In the genomic region with DNA sequence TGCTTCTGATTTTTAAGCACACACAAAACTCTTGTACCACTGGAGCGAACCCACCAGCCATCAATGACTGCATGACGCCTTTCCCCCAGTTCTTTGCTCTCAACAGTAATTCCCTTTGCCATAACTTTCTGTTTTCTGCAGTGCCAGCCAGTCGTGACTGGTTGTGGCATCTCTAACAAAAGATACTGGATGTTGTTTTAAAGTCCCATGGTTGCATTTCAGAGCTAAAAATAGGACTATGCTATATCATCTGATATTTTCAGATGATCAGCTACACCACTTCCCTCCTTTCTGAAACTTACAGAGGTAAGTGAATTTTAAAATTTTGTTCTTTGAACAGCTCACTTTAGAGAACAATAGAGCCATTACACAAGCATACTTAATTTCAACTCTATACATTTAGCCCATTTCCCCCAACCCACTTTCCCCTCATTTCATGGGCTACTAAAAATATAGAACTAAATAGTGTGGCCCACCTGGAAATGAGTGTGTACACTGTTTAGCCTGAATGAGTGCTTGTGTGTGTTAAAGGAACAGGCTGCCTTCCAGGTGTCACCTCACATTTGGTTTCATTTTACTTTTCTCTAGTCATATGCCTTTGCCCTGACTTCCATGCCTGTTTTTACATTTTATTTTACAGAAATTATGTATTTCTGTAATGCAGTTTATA, we compare ENCODE assay signal across 1 cellular context.
TF ChIP-seq lines count a peak whose summit lies in the region.

No MANE protein-coding gene starts in this region.

TF ChIP-seq in GM12878, 131 proteins besides CTCF, POLR2A, EP300 and RAD21 (continued from another document and continues in another):
- TF ChIP-seq SKIL (IDR thresholded peaks at IDR 0.05; ENCODE audit: low read depth, poor library complexity, severe bottlenecking) (peak; percentile 65), IKZF2 (IDR thresholded peaks at IDR 0.05) (peak; percentile 83 to 88; a peak in 3 of 4 replicates), MYC (IDR thresholded peaks at IDR 0.05; ENCODE audit: insufficient read depth, insufficient read length, insufficient replicate concordance, low read length, severe bottlenecking) (no peak), CBFB (IDR thresholded peaks at IDR 0.05; ENCODE audit: low read depth) (0 out of 2 replicates have a peak, but pooled peaks have one; percentile 15), TCF3 (IDR thresholded peaks at IDR 0.05; ENCODE audit: borderline replicate concordance, insufficient read depth, low read depth, low read length) (0 out of 2 replicates have a peak, but pooled peaks have one; percentile 43), PKNOX1 (IDR thresholded peaks at IDR 0.05) (no peak; the same call in 1 of the 2 replicates), NR2C1 (IDR thresholded peaks at IDR 0.05) (no peak), TARDBP (IDR thresholded peaks at IDR 0.05; ENCODE audit: borderline replicate concordance) (no peak), MTA3 (IDR thresholded peaks at IDR 0.05; ENCODE audit: borderline replicate concordance, low read length) (peak; percentile 66; the same call in 1 of the 2 replicates), DPF2 (IDR thresholded peaks at IDR 0.05) (no peak; the same call in 1 of the 2 replicates), ZBTB4 (CRISPR knock-in tag; IDR thresholded peaks at IDR 0.05) (no peak), NFIC (IDR thresholded peaks at IDR 0.05; ENCODE audit: low read depth, low read length) (peak; percentile 81), SIN3A (IDR thresholded peaks at IDR 0.05; ENCODE audit: low read depth, low read length) (no peak), RCOR1 (conservative IDR thresholded peaks at IDR 0.05; ENCODE audit: low read depth, low read length) (no peak), JUND (IDR thresholded peaks at IDR 0.05; ENCODE audit: low read depth, low read length) (peak; percentile 3; the same call in 1 of the 2 replicates), NFYA (IDR thresholded peaks at IDR 0.05; ENCODE audit: borderline replicate concordance, low read depth, low read length) (no peak), PAX8 (IDR thresholded peaks at IDR 0.05) (no peak), ZNF207 (IDR thresholded peaks at IDR 0.05; ENCODE audit: borderline replicate concordance) (no peak), POLR2AphosphoS5 (IDR thresholded peaks at IDR 0.05; ENCODE audit: low read length) (no peak), ZBED1 (IDR thresholded peaks at IDR 0.05; ENCODE audit: borderline replicate concordance) (peak; percentile 24; the same call in 1 of the 2 replicates), ATF7 (IDR thresholded peaks at IDR 0.05; ENCODE audit: low read depth) (peak; percentile 71), IRF4 (IDR thresholded peaks at IDR 0.05; ENCODE audit: low read depth, low read length) (no peak), IKZF1 (conservative IDR thresholded peaks at IDR 0.05) (peak; percentile 81), CEBPB (IDR thresholded peaks at IDR 0.05; ENCODE audit: borderline replicate concordance in 1 of 2, low read depth in 2 of 2, low read length in 2 of 2) (no peak), CUX1 (IDR thresholded peaks at IDR 0.05; ENCODE audit: insufficient replicate concordance, low read depth, low read length) (no peak)
- TF ChIP-seq, protein P1, sequence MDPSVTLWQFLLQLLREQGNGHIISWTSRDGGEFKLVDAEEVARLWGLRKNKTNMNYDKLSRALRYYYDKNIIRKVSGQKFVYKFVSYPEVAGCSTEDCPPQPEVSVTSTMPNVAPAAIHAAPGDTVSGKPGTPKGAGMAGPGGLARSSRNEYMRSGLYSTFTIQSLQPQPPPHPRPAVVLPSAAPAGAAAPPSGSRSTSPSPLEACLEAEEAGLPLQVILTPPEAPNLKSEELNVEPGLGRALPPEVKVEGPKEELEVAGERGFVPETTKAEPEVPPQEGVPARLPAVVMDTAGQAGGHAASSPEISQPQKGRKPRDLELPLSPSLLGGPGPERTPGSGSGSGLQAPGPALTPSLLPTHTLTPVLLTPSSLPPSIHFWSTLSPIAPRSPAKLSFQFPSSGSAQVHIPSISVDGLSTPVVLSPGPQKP (IDR thresholded peaks at IDR 0.05; ENCODE audit: low read depth, low read length) = no peak
- TF ChIP-seq, protein P2, sequence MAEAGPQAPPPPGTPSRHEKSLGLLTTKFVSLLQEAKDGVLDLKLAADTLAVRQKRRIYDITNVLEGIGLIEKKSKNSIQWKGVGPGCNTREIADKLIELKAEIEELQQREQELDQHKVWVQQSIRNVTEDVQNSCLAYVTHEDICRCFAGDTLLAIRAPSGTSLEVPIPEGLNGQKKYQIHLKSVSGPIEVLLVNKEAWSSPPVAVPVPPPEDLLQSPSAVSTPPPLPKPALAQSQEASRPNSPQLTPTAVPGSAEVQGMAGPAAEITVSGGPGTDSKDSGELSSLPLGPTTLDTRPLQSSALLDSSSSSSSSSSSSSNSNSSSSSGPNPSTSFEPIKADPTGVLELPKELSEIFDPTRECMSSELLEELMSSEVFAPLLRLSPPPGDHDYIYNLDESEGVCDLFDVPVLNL (IDR thresholded peaks at IDR 0.05; ENCODE audit: low read depth, low read length) = no peak
- TF ChIP-seq, protein P3, sequence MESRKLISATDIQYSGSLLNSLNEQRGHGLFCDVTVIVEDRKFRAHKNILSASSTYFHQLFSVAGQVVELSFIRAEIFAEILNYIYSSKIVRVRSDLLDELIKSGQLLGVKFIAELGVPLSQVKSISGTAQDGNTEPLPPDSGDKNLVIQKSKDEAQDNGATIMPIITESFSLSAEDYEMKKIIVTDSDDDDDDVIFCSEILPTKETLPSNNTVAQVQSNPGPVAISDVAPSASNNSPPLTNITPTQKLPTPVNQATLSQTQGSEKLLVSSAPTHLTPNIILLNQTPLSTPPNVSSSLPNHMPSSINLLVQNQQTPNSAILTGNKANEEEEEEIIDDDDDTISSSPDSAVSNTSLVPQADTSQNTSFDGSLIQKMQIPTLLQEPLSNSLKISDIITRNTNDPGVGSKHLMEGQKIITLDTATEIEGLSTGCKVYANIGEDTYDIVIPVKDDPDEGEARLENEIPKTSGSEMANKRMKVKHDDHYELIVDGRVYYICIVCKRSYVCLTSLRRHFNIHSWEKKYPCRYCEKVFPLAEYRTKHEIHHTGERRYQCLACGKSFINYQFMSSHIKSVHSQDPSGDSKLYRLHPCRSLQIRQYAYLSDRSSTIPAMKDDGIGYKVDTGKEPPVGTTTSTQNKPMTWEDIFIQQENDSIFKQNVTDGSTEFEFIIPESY (IDR thresholded peaks at IDR 0.05) = no peak
- TF ChIP-seq, protein P4, sequence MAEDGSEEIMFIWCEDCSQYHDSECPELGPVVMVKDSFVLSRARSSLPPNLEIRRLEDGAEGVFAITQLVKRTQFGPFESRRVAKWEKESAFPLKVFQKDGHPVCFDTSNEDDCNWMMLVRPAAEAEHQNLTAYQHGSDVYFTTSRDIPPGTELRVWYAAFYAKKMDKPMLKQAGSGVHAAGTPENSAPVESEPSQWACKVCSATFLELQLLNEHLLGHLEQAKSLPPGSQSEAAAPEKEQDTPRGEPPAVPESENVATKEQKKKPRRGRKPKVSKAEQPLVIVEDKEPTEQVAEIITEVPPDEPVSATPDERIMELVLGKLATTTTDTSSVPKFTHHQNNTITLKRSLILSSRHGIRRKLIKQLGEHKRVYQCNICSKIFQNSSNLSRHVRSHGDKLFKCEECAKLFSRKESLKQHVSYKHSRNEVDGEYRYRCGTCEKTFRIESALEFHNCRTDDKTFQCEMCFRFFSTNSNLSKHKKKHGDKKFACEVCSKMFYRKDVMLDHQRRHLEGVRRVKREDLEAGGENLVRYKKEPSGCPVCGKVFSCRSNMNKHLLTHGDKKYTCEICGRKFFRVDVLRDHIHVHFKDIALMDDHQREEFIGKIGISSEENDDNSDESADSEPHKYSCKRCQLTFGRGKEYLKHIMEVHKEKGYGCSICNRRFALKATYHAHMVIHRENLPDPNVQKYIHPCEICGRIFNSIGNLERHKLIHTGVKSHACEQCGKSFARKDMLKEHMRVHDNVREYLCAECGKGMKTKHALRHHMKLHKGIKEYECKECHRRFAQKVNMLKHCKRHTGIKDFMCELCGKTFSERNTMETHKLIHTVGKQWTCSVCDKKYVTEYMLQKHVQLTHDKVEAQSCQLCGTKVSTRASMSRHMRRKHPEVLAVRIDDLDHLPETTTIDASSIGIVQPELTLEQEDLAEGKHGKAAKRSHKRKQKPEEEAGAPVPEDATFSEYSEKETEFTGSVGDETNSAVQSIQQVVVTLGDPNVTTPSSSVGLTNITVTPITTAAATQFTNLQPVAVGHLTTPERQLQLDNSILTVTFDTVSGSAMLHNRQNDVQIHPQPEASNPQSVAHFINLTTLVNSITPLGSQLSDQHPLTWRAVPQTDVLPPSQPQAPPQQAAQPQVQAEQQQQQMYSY (CRISPR knock-in tag; IDR thresholded peaks at IDR 0.05) = no peak
- TF ChIP-seq, protein P5, sequence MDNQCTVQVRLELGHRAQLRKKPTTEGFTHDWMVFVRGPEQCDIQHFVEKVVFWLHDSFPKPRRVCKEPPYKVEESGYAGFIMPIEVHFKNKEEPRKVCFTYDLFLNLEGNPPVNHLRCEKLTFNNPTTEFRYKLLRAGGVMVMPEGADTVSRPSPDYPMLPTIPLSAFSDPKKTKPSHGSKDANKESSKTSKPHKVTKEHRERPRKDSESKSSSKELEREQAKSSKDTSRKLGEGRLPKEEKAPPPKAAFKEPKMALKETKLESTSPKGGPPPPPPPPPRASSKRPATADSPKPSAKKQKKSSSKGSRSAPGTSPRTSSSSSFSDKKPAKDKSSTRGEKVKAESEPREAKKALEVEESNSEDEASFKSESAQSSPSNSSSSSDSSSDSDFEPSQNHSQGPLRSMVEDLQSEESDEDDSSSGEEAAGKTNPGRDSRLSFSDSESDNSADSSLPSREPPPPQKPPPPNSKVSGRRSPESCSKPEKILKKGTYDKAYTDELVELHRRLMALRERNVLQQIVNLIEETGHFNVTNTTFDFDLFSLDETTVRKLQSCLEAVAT (IDR thresholded peaks at IDR 0.05) = 0 out of 2 replicates have a peak, but pooled peaks have one; percentile 37
